Comparison of ENCODE assay signal across 9 cellular contexts in the genomic region with DNA sequence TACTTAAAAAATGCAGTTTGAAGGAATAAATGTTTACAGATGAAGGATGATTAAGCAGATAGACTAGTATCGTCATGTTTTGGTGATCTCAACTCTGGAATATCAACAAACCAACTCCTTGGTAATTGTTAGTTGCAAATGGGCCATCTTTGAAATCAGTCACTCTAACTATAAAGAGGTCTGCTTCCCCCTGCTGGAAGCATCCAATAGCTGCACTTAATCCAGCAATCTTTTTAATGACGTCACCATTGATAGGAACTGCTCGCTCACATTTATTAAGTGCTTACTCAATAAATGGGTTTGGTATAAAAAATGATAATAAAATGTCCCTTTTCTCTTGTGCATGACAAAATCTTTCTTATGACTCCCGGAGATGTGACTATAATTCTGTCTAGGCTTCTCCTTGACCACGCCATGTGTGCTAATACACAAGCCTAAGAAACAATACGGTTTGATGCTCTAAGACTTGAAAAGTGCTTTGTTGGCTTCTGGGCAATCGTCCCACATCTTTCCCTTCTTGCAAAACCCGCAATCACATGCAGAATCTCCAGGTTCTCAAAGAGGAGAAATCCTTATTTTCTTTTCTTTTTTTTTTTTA.
DNase-seq lines count a peak whose midpoint lies in the region; ATAC-seq and TF ChIP-seq lines count a peak whose summit lies in the region.
"Had no signal": no experiment of that assay in that cellular context is flagged by ENCODE, and none has a peak within 500 bp of the region (broad histone marks: within the 10 kb centered on the region; RNA-seq: fewer than 3 reads in every experiment).

No MANE protein-coding gene starts in this region.

- DNase-seq in Daoy (ENCODE audit: low read depth), result peak; percentile 55
- DNase-seq in NCI-H69 (lab: John Stamatoyannopoulos, UW), result peak; percentile 62
- DNase-seq in MCF 10A (ENCODE audit: unreplicated experiment), result peak; percentile 81
- no peak for DNase-seq in lower lobe of right lung
- DNase-seq in sigmoid colon, result no peak
- DNase-seq in activated naive CD4-positive, alpha-beta T cell (lab: John Stamatoyannopoulos, UW), result no peak

- no peak for TF ChIP-seq EP300 in sigmoid colon (IDR thresholded peaks at IDR 0.05)

- H3K27ac Mint-ChIP-seq in MCF 10A (ENCODE audit: low read depth, unreplicated experiment), result no peak overlapping the region
- H3K27ac Mint-ChIP-seq: activated naive CD4-positive, alpha-beta T cell treated with anti-CD3 and anti-CD28 coated beads, Interleukin-2, amount 50 U/mL, for 72 hours had no signal

- H3K27me3 ChIP-seq in lower lobe of right lung (ENCODE audit: low read depth) (no peaks in the 10 kb centered on the region), sigmoid colon (no peaks in the 10 kb centered on the region)

- WGBS in sigmoid colon, 2 donors, result 29 to 48% methylated on average over 8 of the region's 8 CpGs

- no peak overlapping the region for H3K4me3 ChIP-seq in lower lobe of right lung
- H3K4me3 ChIP-seq in sigmoid colon, result no peak overlapping the region

- peak; percentile 70 for TF ChIP-seq CTCF in MCF 10A (IDR thresholded peaks at IDR 0.05; ENCODE audit: unreplicated experiment)
- TF ChIP-seq CTCF in lower lobe of right lung (IDR thresholded peaks at IDR 0.05), result peak; percentile 54
- peak in 1 of 4 experiments; percentile 28 for TF ChIP-seq CTCF in sigmoid colon (IDR thresholded peaks at IDR 0.05)

- H3K4me1 Mint-ChIP-seq in MCF 10A (ENCODE audit: insufficient read depth, unreplicated experiment), result no peaks in the 10 kb centered on the region

- peak; percentile 93 for ATAC-seq in GM19463 (IDR thresholded peaks at IDR 0.05; ENCODE audit: unreplicated experiment)
- ATAC-seq in HG03432 (IDR thresholded peaks at IDR 0.05; ENCODE audit: unreplicated experiment), result peak; percentile 91
- ATAC-seq in lower lobe of right lung, result peak; percentile 59 to 60

- H3K36me3 ChIP-seq in lower lobe of right lung (no peaks in the 10 kb centered on the region), sigmoid colon (no peaks in the 10 kb centered on the region)

- H3K27me3 Mint-ChIP-seq in MCF 10A (ENCODE audit: insufficient read depth, unreplicated experiment), result no peaks in the 10 kb centered on the region

- BruUV-seq in MCF 10A (replicated peaks; lab: Mats Ljungman, UMichigan), result no TSS peak

- intact Hi-C loops in MCF 10A (cut with micrococcal nuclease) (loop anchor here (1.0 to 10.0 kb wide), 6 partner anchors 154 to 729 kb away; no protein-coding TSS in a partner anchor), lower lobe of right lung (cut with DNase I) (no loop called here), sigmoid colon (cut with DNase I) (no loop called here)

- no peak overlapping the region for H3K27ac ChIP-seq in lower lobe of right lung
- H3K27ac ChIP-seq in sigmoid colon, result no peak overlapping the region

- TF ChIP-seq POLR2A in sigmoid colon (IDR thresholded peaks at IDR 0.05), result no peak

- no peaks in the 10 kb centered on the region for H3K9me3 Mint-ChIP-seq in MCF 10A (ENCODE audit: unreplicated experiment)
- H3K9me3 Mint-ChIP-seq: activated naive CD4-positive, alpha-beta T cell treated with anti-CD3 and anti-CD28 coated beads, Interleukin-2, amount 50 U/mL, for 72 hours had no signal

- POLR2A ChIA-PET in MCF 10A (lab: Yijun Ruan, JAX), result no interaction called here

- H3K4me1 ChIP-seq in lower lobe of right lung (no peaks in the 10 kb centered on the region), sigmoid colon (no peaks in the 10 kb centered on the region)

- no peaks in the 10 kb centered on the region for H3K36me3 Mint-ChIP-seq in MCF 10A (ENCODE audit: insufficient read depth, unreplicated experiment)
- H3K36me3 Mint-ChIP-seq: activated naive CD4-positive, alpha-beta T cell treated with anti-CD3 and anti-CD28 coated beads, Interleukin-2, amount 50 U/mL, for 72 hours had no signal

- no peaks in the 10 kb centered on the region for H3K9me3 ChIP-seq in lower lobe of right lung
- no peaks in the 10 kb centered on the region for H3K9me3 ChIP-seq in sigmoid colon

- H3K4me3 Mint-ChIP-seq in MCF 10A (ENCODE audit: unreplicated experiment), result no peak overlapping the region

- CTCF ChIA-PET in MCF 10A (lab: Yijun Ruan, JAX), result interaction anchor here (0.5 to 8.4 kb wide), 15 partner anchors 10 to 1868 kb away, joined by 3 to 104 read pairs (median 4); no protein-coding TSS in a partner anchor

Comparison
In these comparisons a context has a peak if more than half of its experiments do, and no peak if none do; other contexts are left out.
1. DNase-seq: peak in Daoy (single experiment), NCI-H69 (single experiment) and MCF 10A (single experiment); none in lower lobe of right lung (single experiment), sigmoid colon (single experiment) and activated naive CD4-positive, alpha-beta T cell (0 of 4).
2. Peak in every context shown above with its lines, with median percentiles within 50 percentile points of each other: ATAC-seq.